Comparison of ENCODE assay signal across 8 cellular contexts in genomic region chr6:41602864-41603608, GRCh38. TPM values are rescaled to one million over a fixed set of nuclear protein-coding genes. Genes with fewer than 3 reads are reported as not detected.
A peak's percentile ranks its signal among the peaks of the same experiment; 100 is the strongest.
DNase-seq lines count a peak whose midpoint lies in the region.

No MANE protein-coding gene starts in this region.

- H3K4me1 ChIP-seq in effector memory CD4-positive, alpha-beta T cell (ENCODE audit: control insufficient read depth, insufficient read depth, low read length, poor library complexity, severe bottlenecking): no peaks in the 10 kb centered on the region

- DNase-seq in EL (peak; percentile 77), HPDE6-E6E7 (ENCODE audit: extremely low spot score) (peak; percentile 78), NCI-H774 (lab: John Stamatoyannopoulos, UW) (peak; percentile 79), lung microvascular endothelial cell (ENCODE audit: low read depth in 2 of 2) (peak; percentile 83 to 90), cortex of kidney (lab: John Stamatoyannopoulos, UW) (no peak)
- peak; percentile 77 to 81 for DNase-seq in activated CD4-positive, alpha-beta T cell treated with anti-CD3 and anti-CD28 coated beads, Interleukin-2, amount 50 U/mL, for 48 hours
- peak; percentile 40 to 57 (median 44) for DNase-seq in effector memory CD4-positive, alpha-beta T cell
- peak; percentile 43 to 65 (median 45) for DNase-seq in stimulated activated CD4-positive, alpha-beta T cell treated with anti-CD3 and anti-CD28 coated beads, TNF-alpha, amount 100 ng/mL, for 4 hours (ENCODE audit: low read depth in 3 of 3)

- no peaks in the 10 kb centered on the region for H3K27me3 ChIP-seq in effector memory CD4-positive, alpha-beta T cell (replicated peaks; ENCODE audit: control insufficient read depth, insufficient read depth, low read length, poor library complexity, severe bottlenecking)

- no peak overlapping the region for H3K27ac ChIP-seq in effector memory CD4-positive, alpha-beta T cell (ENCODE audit: insufficient read depth, low read length, poor library complexity, severe bottlenecking)

- H3K9me3 ChIP-seq in effector memory CD4-positive, alpha-beta T cell (ENCODE audit: control insufficient read depth, low read length): no peaks in the 10 kb centered on the region

- no peak overlapping the region for H3K4me3 ChIP-seq in effector memory CD4-positive, alpha-beta T cell (ENCODE audit: insufficient read depth, low read depth, low read length, poor library complexity, severe bottlenecking)

- no peaks in the 10 kb centered on the region for H3K36me3 ChIP-seq in effector memory CD4-positive, alpha-beta T cell (ENCODE audit: control insufficient read depth, insufficient read depth, low read length)

RNA-seq across cellular contexts. Expression of gene MDFI, which starts 35.2 kb away (rescaled TPM):
- total RNA-seq in lung microvascular endothelial cell: 44.0 and 49.5 TPM in 2 replicates

RNA-seq across cellular contexts. Expression of gene FOXP4, which starts 56.9 kb away (rescaled TPM):
- 3.3 and 4.6 TPM in 2 replicates for total RNA-seq in lung microvascular endothelial cell
